Comparison of ENCODE assay signal across 12 cellular contexts in genomic region chr10:11713186-11713743, GRCh38. TPM values are rescaled to one million over a fixed set of nuclear protein-coding genes. Genes with fewer than 3 reads are reported as not detected.
DNase-seq lines count a peak whose midpoint lies in the region; ATAC-seq and TF ChIP-seq lines count a peak whose summit lies in the region.
"Had no signal": no experiment of that assay in that cellular context is flagged by ENCODE, and none has a peak within 500 bp of the region (broad histone marks: within the 10 kb centered on the region; RNA-seq: fewer than 3 reads in every experiment).

No MANE protein-coding gene starts in this region.

- intact Hi-C loops in left cardiac atrium (cut with DNase I) = no loop called here
- intact Hi-C loops in cardiac septum (cut with DNase I) = no loop called here
- intact Hi-C loops in naive thymus-derived CD4-positive, alpha-beta T cell (cut with micrococcal nuclease) = no loop called here

- ATAC-seq in left cardiac atrium = peak; percentile 43 to 91
- no peak for ATAC-seq in naive thymus-derived CD4-positive, alpha-beta T cell
- ATAC-seq: HCT116 had no signal

- no peak overlapping the region for H3K4me3 ChIP-seq in astrocyte of the spinal cord (ENCODE audit: low read depth, low read length)
- no peak overlapping the region for H3K4me3 ChIP-seq in naive thymus-derived CD4-positive, alpha-beta T cell (ENCODE audit: low read length)

- POLR2A ChIA-PET in naive thymus-derived CD4-positive, alpha-beta T cell (lab: Charles Lee) = no interaction called here

- peaks cover 0 to 24% of the 10 kb centered on the region in 2 donors for H3K4me1 ChIP-seq in naive thymus-derived CD4-positive, alpha-beta T cell (ENCODE audit: control insufficient read depth in 2 of 2, insufficient read depth in 2 of 2, low read length in 2 of 2)

- H3K27me3 Mint-ChIP-seq in nephron progenitor cell (ENCODE audit: low read depth, poor library complexity) = peaks cover 3% of the 10 kb centered on the region
- H3K27me3 Mint-ChIP-seq in naive thymus-derived CD4-positive, alpha-beta T cell = peaks cover 4 to 83% (median 6%) of the 10 kb centered on the region in 5 donors

- no peak overlapping the region for H3K27ac ChIP-seq in naive thymus-derived CD4-positive, alpha-beta T cell (ENCODE audit: low read depth, low read length)

- H3K9me3 Mint-ChIP-seq in nephron progenitor cell = peaks cover 18% of the 10 kb centered on the region
- H3K9me3 Mint-ChIP-seq in naive thymus-derived CD4-positive, alpha-beta T cell = peaks cover 0 to 18% (median 5%) of the 10 kb centered on the region in 11 donors

- TF ChIP-seq CTCF in astrocyte of the spinal cord (IDR thresholded peaks at IDR 0.05; ENCODE audit: low read depth, low read length) = no peak
- no peak for TF ChIP-seq CTCF in nephron progenitor cell (IDR thresholded peaks at IDR 0.05)

- no peaks in the 10 kb centered on the region for H3K9me3 ChIP-seq in naive thymus-derived CD4-positive, alpha-beta T cell (ENCODE audit: control insufficient read depth in 2 of 3, low read length in 3 of 3)

- peaks cover 13% of the 10 kb centered on the region for H3K4me1 Mint-ChIP-seq in nephron progenitor cell
- H3K4me1 Mint-ChIP-seq in naive thymus-derived CD4-positive, alpha-beta T cell = peaks cover 11 to 37% (median 24%) of the 10 kb centered on the region in 7 donors

- peak; percentile 56 for DNase-seq in left cardiac atrium
- no peak for DNase-seq in cardiac septum (ENCODE audit: low spot score)
- DNase-seq in astrocyte of the spinal cord (ENCODE audit: low read depth, low spot score) = peak; percentile 67
- DNase-seq in left kidney (ENCODE audit: low read depth, low spot score) = peak; percentile 72
- DNase-seq in AG08395 (ENCODE audit: low spot score) = no peak
- no peak for DNase-seq in nephron progenitor cell
- DNase-seq in naive thymus-derived CD4-positive, alpha-beta T cell = no peak
- DNase-seq in NCI-H2081 treated with DMSO at 0.1 percent for 48 hours (lab: John Stamatoyannopoulos, UW) = no peak
- DNase-seq: activated CD4-positive, alpha-beta T cell treated with anti-CD3 and anti-CD28 coated beads, Interleukin-2, amount 50 U/mL, for 48 hours; activated gamma-delta T cell treated with Interleukin-2 at 50 U/mL for 16 hours; NCI-H187 treated with DMSO at 0.1 percent for 48 hours had no signal

- H3K36me3 ChIP-seq in naive thymus-derived CD4-positive, alpha-beta T cell (ENCODE audit: control insufficient read depth in 2 of 3, insufficient read depth in 3 of 3, low read length in 3 of 3) = no peaks in the 10 kb centered on the region

- H3K4me3 Mint-ChIP-seq in nephron progenitor cell = no peak overlapping the region
- H3K4me3 Mint-ChIP-seq in naive thymus-derived CD4-positive, alpha-beta T cell = peak overlapping the region in 1 of 10 donors; percentile 7

- H3K27ac Mint-ChIP-seq in nephron progenitor cell = no peak overlapping the region
- H3K27ac Mint-ChIP-seq in naive thymus-derived CD4-positive, alpha-beta T cell = no peak overlapping the region

- no peaks in the 10 kb centered on the region for H3K27me3 ChIP-seq in naive thymus-derived CD4-positive, alpha-beta T cell (ENCODE audit: control insufficient read depth in 2 of 2, insufficient read depth in 2 of 2, low read length in 2 of 2)

- no peaks in the 10 kb centered on the region for H3K36me3 Mint-ChIP-seq in nephron progenitor cell (ENCODE audit: low read depth)
- peaks cover 2 to 6% (median 4%) of the 10 kb centered on the region in 5 donors for H3K36me3 Mint-ChIP-seq in naive thymus-derived CD4-positive, alpha-beta T cell

- CTCF ChIA-PET in naive thymus-derived CD4-positive, alpha-beta T cell (lab: Charles Lee) = no interaction called here

- in situ Hi-C loops in astrocyte of the spinal cord (cut with HindIII; ENCODE audit: low sequenced_read_pairs) = no loop called here

RNA-seq across cellular contexts. Expression of gene ECHDC3, which starts 28.9 kb away (rescaled TPM):
- total RNA-seq in left cardiac atrium (10 to 100 TPM; 55.7 to 56.1 TPM), cardiac septum (35.1 TPM)
- total RNA-seq in naive thymus-derived CD4-positive, alpha-beta T cell = 1 to 10 TPM in 1 of 5 experiments, under 1 TPM in 1, not detected in 3; 0.74 to 2.5 TPM
- under 1 TPM; 0.36 to 0.39 TPM for polyA plus RNA-seq in naive thymus-derived CD4-positive, alpha-beta T cell

Comparison
In these comparisons a context has a peak if more than half of its experiments do, and no peak if none do; other contexts are left out.
1. DNase-seq: peak in left cardiac atrium (single experiment), astrocyte of the spinal cord (single experiment) and left kidney (single experiment); none in cardiac septum (single experiment), AG08395 (single experiment), nephron progenitor cell (single experiment), naive thymus-derived CD4-positive, alpha-beta T cell (0 of 9) and NCI-H2081 treated with DMSO at 0.1 percent for 48 hours (single experiment).
2. RNA of gene ECHDC3, which starts 28.9 kb away (total RNA-seq): 55.7 to 56.1 TPM in left cardiac atrium and 35.1 TPM in cardiac septum (single experiment); 0.74 to 2.5 TPM in naive thymus-derived CD4-positive, alpha-beta T cell; every median in the first group is over 10 times any median in the second.